ENCODE assay signal across 9 cellular contexts in the genomic region with DNA sequence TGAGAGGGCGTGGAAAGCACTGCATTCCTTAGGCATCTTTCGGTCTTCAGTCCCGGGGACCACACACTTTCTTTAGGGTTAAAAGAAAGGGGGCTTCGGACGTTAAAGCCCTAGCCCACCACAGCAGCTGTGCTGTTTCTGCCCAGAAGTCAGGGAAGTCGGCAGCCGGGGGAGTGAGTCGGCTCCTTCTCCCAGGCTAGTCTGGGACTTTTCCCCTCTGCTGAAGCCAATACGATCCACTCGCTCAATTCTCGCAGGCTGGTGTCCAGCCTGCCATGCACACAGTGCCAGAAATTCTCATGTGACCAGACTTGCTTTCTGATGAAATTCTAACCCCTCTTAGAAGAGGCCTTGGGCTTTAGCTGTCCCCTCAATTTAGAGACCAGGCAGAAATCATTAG.
DNase-seq lines count a peak whose midpoint lies in the region; ATAC-seq and TF ChIP-seq lines count a peak whose summit lies in the region.
"Had no signal": no experiment of that assay in that cellular context is flagged by ENCODE, and none has a peak within 500 bp of the region (broad histone marks: within the 10 kb centered on the region; RNA-seq: fewer than 3 reads in every experiment).

No MANE protein-coding gene starts in this region.

- peak overlapping the region; percentile 15 for H3K4me3 ChIP-seq in epithelial cell of proximal tubule (ENCODE audit: low read depth, low read length)
- peak overlapping the region; percentile 32 to 48 for H3K4me3 ChIP-seq in mucosa of rectum (ENCODE audit: low read length in 2 of 2)

- ATAC-seq in GM18520 (IDR thresholded peaks at IDR 0.05; ENCODE audit: unreplicated experiment) (no peak), GM18867 (IDR thresholded peaks at IDR 0.05; ENCODE audit: unreplicated experiment) (no peak)

- peak overlapping the region; percentile 36 for H3K27ac Mint-ChIP-seq in type B pancreatic cell

- peak overlapping the region in 1 of 2 donors; percentile 34 for H3K9ac ChIP-seq in mucosa of rectum (ENCODE audit: low read depth in 1 of 2, low read length in 2 of 2)

- no peaks in the 10 kb centered on the region for H3K36me3 ChIP-seq in mucosa of rectum (ENCODE audit: control insufficient read depth in 2 of 2, insufficient read depth in 2 of 2, low read length in 2 of 2)

- H3K27me3 ChIP-seq in mucosa of rectum (ENCODE audit: control insufficient read depth in 2 of 2, insufficient read depth in 2 of 2, low read length in 2 of 2): no peaks in the 10 kb centered on the region

- H3K4me1 Mint-ChIP-seq in type B pancreatic cell (ENCODE audit: unreplicated experiment): peaks cover 82% of the 10 kb centered on the region

- H3K9me3 Mint-ChIP-seq in type B pancreatic cell: no peaks in the 10 kb centered on the region

- H3K9me3 ChIP-seq in mucosa of rectum (ENCODE audit: control insufficient read depth in 2 of 2, low read length in 2 of 2): no peaks in the 10 kb centered on the region

- intact Hi-C loops in posterior vena cava (cut with DNase I): no loop called here

- peak overlapping the region in 1 of 2 donors; percentile 7 for H3K27ac ChIP-seq in mucosa of rectum (ENCODE audit: low read depth in 2 of 2, low read length in 2 of 2)

- peaks cover 41 to 51% of the 10 kb centered on the region in 2 donors for H3K4me1 ChIP-seq in mucosa of rectum (ENCODE audit: control insufficient read depth in 2 of 2, insufficient read depth in 2 of 2, low read length in 2 of 2)

- DNase-seq in epithelial cell of proximal tubule (ENCODE audit: low read depth) (no peak), type B pancreatic cell (ENCODE audit: extremely low spot score, unreplicated experiment) (no peak), posterior vena cava (ENCODE audit: low spot score) (no peak)
- no peak for DNase-seq in stimulated activated CD4-positive, alpha-beta T cell treated with anti-CD3 and anti-CD28 coated beads, Interleukin-1b, Interleukin-23, amount 100 ng/mL, for 48 hours
- DNase-seq: activated naive CD4-positive, alpha-beta T cell treated with Interleukin-2 at 50 U/mL for 16 hours had no signal

- H3K4me3 Mint-ChIP-seq in type B pancreatic cell: peak overlapping the region; percentile 52

- no peaks in the 10 kb centered on the region for H3K27me3 Mint-ChIP-seq in type B pancreatic cell

- no peak for TF ChIP-seq CTCF in epithelial cell of proximal tubule (conservative IDR thresholded peaks at IDR 0.05; ENCODE audit: low read depth, low read length)
- TF ChIP-seq CTCF in type B pancreatic cell (conservative IDR thresholded peaks at IDR 0.05): no peak

- H3K36me3 Mint-ChIP-seq in type B pancreatic cell: peaks cover 8% of the 10 kb centered on the region

TF ChIP-seq in PFSK-1, 5 proteins besides CTCF, POLR2A, EP300 and RAD21:
- TF ChIP-seq, protein P1, sequence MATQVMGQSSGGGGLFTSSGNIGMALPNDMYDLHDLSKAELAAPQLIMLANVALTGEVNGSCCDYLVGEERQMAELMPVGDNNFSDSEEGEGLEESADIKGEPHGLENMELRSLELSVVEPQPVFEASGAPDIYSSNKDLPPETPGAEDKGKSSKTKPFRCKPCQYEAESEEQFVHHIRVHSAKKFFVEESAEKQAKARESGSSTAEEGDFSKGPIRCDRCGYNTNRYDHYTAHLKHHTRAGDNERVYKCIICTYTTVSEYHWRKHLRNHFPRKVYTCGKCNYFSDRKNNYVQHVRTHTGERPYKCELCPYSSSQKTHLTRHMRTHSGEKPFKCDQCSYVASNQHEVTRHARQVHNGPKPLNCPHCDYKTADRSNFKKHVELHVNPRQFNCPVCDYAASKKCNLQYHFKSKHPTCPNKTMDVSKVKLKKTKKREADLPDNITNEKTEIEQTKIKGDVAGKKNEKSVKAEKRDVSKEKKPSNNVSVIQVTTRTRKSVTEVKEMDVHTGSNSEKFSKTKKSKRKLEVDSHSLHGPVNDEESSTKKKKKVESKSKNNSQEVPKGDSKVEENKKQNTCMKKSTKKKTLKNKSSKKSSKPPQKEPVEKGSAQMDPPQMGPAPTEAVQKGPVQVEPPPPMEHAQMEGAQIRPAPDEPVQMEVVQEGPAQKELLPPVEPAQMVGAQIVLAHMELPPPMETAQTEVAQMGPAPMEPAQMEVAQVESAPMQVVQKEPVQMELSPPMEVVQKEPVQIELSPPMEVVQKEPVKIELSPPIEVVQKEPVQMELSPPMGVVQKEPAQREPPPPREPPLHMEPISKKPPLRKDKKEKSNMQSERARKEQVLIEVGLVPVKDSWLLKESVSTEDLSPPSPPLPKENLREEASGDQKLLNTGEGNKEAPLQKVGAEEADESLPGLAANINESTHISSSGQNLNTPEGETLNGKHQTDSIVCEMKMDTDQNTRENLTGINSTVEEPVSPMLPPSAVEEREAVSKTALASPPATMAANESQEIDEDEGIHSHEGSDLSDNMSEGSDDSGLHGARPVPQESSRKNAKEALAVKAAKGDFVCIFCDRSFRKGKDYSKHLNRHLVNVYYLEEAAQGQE (IDR thresholded peaks at IDR 0.05; ENCODE audit: insufficient read depth in 1 of 2, low read depth in 2 of 2, low read length in 2 of 2): no peak
- TF ChIP-seq TAF1 (IDR thresholded peaks at IDR 0.05; ENCODE audit: borderline replicate concordance, insufficient read depth, low read length) (peak; percentile 40; the same call in 1 of the 2 replicates), POLR2AphosphoS5 (IDR thresholded peaks at IDR 0.05; ENCODE audit: low read depth, low read length) (no peak), FOXP2 (optimal IDR thresholded peaks at IDR 0.05; ENCODE audit: borderline replicate concordance, extremely low read depth, extremely low read length, insufficient read depth) (no peak), SIN3A (IDR thresholded peaks at IDR 0.05; ENCODE audit: borderline replicate concordance, insufficient read depth, low read length) (no peak)
